ENCODE assay signal across 1 cellular context in the genomic region with DNA sequence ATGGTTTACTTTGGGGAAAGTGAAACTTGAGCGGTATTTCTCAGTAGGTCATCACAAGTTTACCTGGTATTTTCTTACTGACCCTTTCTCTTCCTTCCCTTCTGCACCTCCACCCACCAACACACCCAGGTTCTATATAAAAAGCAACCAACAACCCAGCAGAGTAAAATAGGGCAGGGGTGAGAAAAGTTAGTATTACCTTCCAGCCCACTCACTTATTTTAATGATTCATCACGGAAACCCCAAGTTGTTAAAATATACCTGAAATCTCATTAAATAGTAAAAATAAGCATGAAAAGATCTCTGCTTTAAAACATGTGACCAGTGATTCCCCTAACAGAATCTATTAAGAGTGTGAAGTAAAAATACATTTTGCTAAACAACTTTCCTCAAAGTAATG.
TF ChIP-seq lines count a peak whose summit lies in the region.

No MANE protein-coding gene starts in this region.

TF ChIP-seq in GM23338, 12 proteins besides CTCF, POLR2A, EP300 and RAD21 (continued from another document):
- TF ChIP-seq ZNF462 (CRISPR knock-in tag; IDR thresholded peaks at IDR 0.05), result no peak
